ENCODE assay signal across 34 cellular contexts in genomic region chr19:56084835-56085536, GRCh38. TPM values are rescaled to one million over a fixed set of nuclear protein-coding genes. Genes with fewer than 3 reads are reported as not detected.
DNase-seq lines count a peak whose midpoint lies in the region; ATAC-seq and TF ChIP-seq lines count a peak whose summit lies in the region.
"Had no signal": no experiment of that assay in that cellular context is flagged by ENCODE, and none has a peak within 500 bp of the region (broad histone marks: within the 10 kb centered on the region; RNA-seq: fewer than 3 reads in every experiment).

No MANE protein-coding gene starts in this region.

- no peak overlapping the region for H2AFZ ChIP-seq in GM23338
- no peak overlapping the region for H2AFZ ChIP-seq in neural progenitor cell (replicated peaks)

- H3K4me3 ChIP-seq in GM23338: no peak overlapping the region
- H3K4me3 ChIP-seq in neural progenitor cell: no peak overlapping the region
- H3K4me3 ChIP-seq: BLaER1 treated with 17β-estradiol and CSF1 and Interleukin-3, amounts not matched to agents 10 nM and 100 nM; gastroesophageal sphincter; lung; pancreas; right atrium auricular region; SJCRH30; smooth muscle cell; thyroid gland had no signal

- H3K27me3 ChIP-seq in GM23338 (ENCODE audit: insufficient read depth) (no peaks in the 10 kb centered on the region), neural progenitor cell (peaks cover 12% of the 10 kb centered on the region)
- H3K27me3 ChIP-seq: BLaER1 treated with 17β-estradiol and CSF1 and Interleukin-3, amounts not matched to agents 10 nM and 100 nM; gastroesophageal sphincter; pancreas; right atrium auricular region; SJCRH30; thyroid gland had no signal

- H3F3A ChIP-seq in GM23338 (replicated peaks; ENCODE audit: low read depth) (0 out of 2 replicates have a peak, but pooled peaks cover 9% of the 10 kb centered on the region), neural progenitor cell (ENCODE audit: low read depth) (peaks cover 12% of the 10 kb centered on the region)

- H3K36me3 Mint-ChIP-seq in GM23338 (ENCODE audit: low read depth) (peaks cover 11% of the 10 kb centered on the region; the same call in 2 of the 3 replicates), WTC11 (peaks cover 3% of the 10 kb centered on the region; the same call in 1 of the 2 replicates), neural progenitor cell (peaks cover 6% of the 10 kb centered on the region)
- H3K36me3 Mint-ChIP-seq: activated naive CD8-positive, alpha-beta T cell treated with anti-CD3 and anti-CD28 coated beads, Interleukin-2, amount 10 ng/mL, durations not matched to agents 7 days and 5 days had no signal

- peak overlapping the region; percentile 81 for H3K27ac Mint-ChIP-seq in GM23338
- H3K27ac Mint-ChIP-seq in WTC11: peak overlapping the region; percentile 92
- H3K27ac Mint-ChIP-seq in neural progenitor cell: no peak overlapping the region
- H3K27ac Mint-ChIP-seq: activated CD4-positive, alpha-beta T cell treated with anti-CD3 and anti-CD28 coated beads, Interleukin-2, amount 10 ng/mL, durations not matched to agents 24 days and 14 days; activated naive CD8-positive, alpha-beta T cell treated with anti-CD3 and anti-CD28 coated beads, Interleukin-2, amount 10 ng/mL, durations not matched to agents 7 days and 5 days; HFFc6; immature natural killer cell had no signal

- H3K9me3 Mint-ChIP-seq in GM23338 (no peaks in the 10 kb centered on the region), WTC11 (no peaks in the 10 kb centered on the region), neural progenitor cell (no peaks in the 10 kb centered on the region)
- H3K9me3 Mint-ChIP-seq: activated CD4-positive, alpha-beta T cell treated with anti-CD3 and anti-CD28 coated beads, Interleukin-2, amount 10 ng/mL, durations not matched to agents 24 days and 14 days; activated naive CD8-positive, alpha-beta T cell treated with anti-CD3 and anti-CD28 coated beads, Interleukin-2, amount 10 ng/mL, durations not matched to agents 7 days and 5 days; HFFc6; immature natural killer cell; nephron had no signal

- POLR2A ChIA-PET in WTC11 (lab: Charles Lee): interaction anchor here (0.6 to 1.4 kb wide), 3 partner anchors 20 to 200 kb away, joined by 3 to 5 read pairs (median 4); partner anchors contain the start of gene ZNF787

- ATAC-seq in GM23338: no peak
- no peak for ATAC-seq in WTC11
- ATAC-seq in HG03196 (IDR thresholded peaks at IDR 0.05; ENCODE audit: unreplicated experiment): no peak
- ATAC-seq: gastroesophageal sphincter, left cardiac atrium, pancreas had no signal

- DNase-seq in AG08396 (ENCODE audit: low spot score) (peak; percentile 3), GM23338 (ENCODE audit: low spot score) (no peak), WTC11 (ENCODE audit: low spot score) (no peak), neural progenitor cell (ENCODE audit: low spot score) (no peak), D341Med (ENCODE audit: low spot score) (no peak)
- no peak for DNase-seq in stimulated activated CD4-positive, alpha-beta T cell treated with anti-CD3 and anti-CD28 coated beads, Interleukin-4, amount 100 ng/mL, for 24 hours
- DNase-seq: activated CD8-positive, alpha-beta memory T cell treated with anti-CD3 and anti-CD28 coated beads for 24 hours; activated effector memory CD4-positive, alpha-beta T cell treated with anti-CD3 and anti-CD28 coated beads, Interleukin-2, amount 50 U/mL, for 16 hours; activated naive CD8-positive, alpha-beta T cell treated with anti-CD3 and anti-CD28 coated beads, Interleukin-2, amount 10 ng/mL, durations not matched to agents 7 days and 5 days; activated T-cell treated with anti-CD3 and anti-CD28 coated beads for 4 hours; DMS79; HFFc6; hypothalamus; immature natural killer cell; Kasumi-1; left cardiac atrium; NCI-H1436; NCI-H2081; NCI-H345; NCI-H748 treated with DMSO at 0.1 percent for 48 hours; SJCRH30; stimulated activated CD4-positive, alpha-beta T cell treated with anti-CD3 and anti-CD28 coated beads, Interleukin-1b, Interleukin-23, amount 100 ng/mL, for 48 hours; T1000; thyroid gland had no signal

- no peak overlapping the region for H3K4me2 ChIP-seq in GM23338
- no peak overlapping the region for H3K4me2 ChIP-seq in neural progenitor cell
- H3K4me2 ChIP-seq: BLaER1 treated with 17β-estradiol and CSF1 and Interleukin-3, amounts not matched to agents 10 nM and 100 nM; smooth muscle cell had no signal

- TF ChIP-seq CTCF in GM23338 (conservative IDR thresholded peaks at IDR 0.05; ENCODE audit: low read depth in 2 of 2) (no peak), WTC11 (IDR thresholded peaks at IDR 0.05) (no peak), neural progenitor cell (IDR thresholded peaks at IDR 0.05) (no peak)

- H3K9me2 ChIP-seq in GM23338 (ENCODE audit: insufficient read depth): no peaks in the 10 kb centered on the region

- H3K27me3 Mint-ChIP-seq in GM23338 (ENCODE audit: insufficient read depth, low read depth, poor library complexity) (peaks cover 27% of the 10 kb centered on the region), WTC11 (ENCODE audit: low read depth) (peaks cover 8% of the 10 kb centered on the region; the same call in 1 of the 2 replicates), neural progenitor cell (ENCODE audit: insufficient read depth, low read depth) (peaks cover 5% of the 10 kb centered on the region)

- CTCF ChIA-PET in WTC11 (lab: Charles Lee): interaction anchor here (0.8 to 1.9 kb wide), 10 partner anchors 8 to 225 kb away, joined by 3 to 9 read pairs (median 6); partner anchors contain the start of gene ZNF444

- H3K4me1 ChIP-seq in GM23338 (ENCODE audit: insufficient read depth) (peaks cover 15% of the 10 kb centered on the region), neural progenitor cell (peaks cover 8% of the 10 kb centered on the region)

- H3K9ac ChIP-seq in neural progenitor cell: no peak overlapping the region
- H3K9ac ChIP-seq: BLaER1 treated with 17β-estradiol and CSF1 and Interleukin-3, amounts not matched to agents 10 nM and 100 nM had no signal

- H3K4me3 Mint-ChIP-seq in GM23338: no peak overlapping the region
- no peak overlapping the region for H3K4me3 Mint-ChIP-seq in WTC11
- no peak overlapping the region for H3K4me3 Mint-ChIP-seq in neural progenitor cell
- H3K4me3 Mint-ChIP-seq: activated CD4-positive, alpha-beta T cell treated with anti-CD3 and anti-CD28 coated beads, Interleukin-2, amount 10 ng/mL, durations not matched to agents 24 days and 14 days; activated naive CD8-positive, alpha-beta T cell treated with anti-CD3 and anti-CD28 coated beads, Interleukin-2, amount 10 ng/mL, durations not matched to agents 7 days and 5 days; HFFc6; immature natural killer cell; nephron had no signal

- H3K27ac ChIP-seq in GM23338 (ENCODE audit: low read depth): 0 out of 2 replicates have a peak overlapping the region, but pooled peaks have one; percentile 9
- H3K27ac ChIP-seq in neural progenitor cell: peak overlapping the region; percentile 5
- H3K27ac ChIP-seq: BLaER1 treated with 17β-estradiol and CSF1 and Interleukin-3, amounts not matched to agents 10 nM and 100 nM; gastroesophageal sphincter; HL-60; pancreas; right atrium auricular region; SJCRH30; thyroid gland had no signal

- H3K79me2 ChIP-seq in GM23338 (replicated peaks; ENCODE audit: insufficient read depth) (peaks cover 6% of the 10 kb centered on the region; the same call in 1 of the 2 replicates), neural progenitor cell (ENCODE audit: low read depth) (peaks cover 6% of the 10 kb centered on the region)

- H3K9me3 ChIP-seq in neural progenitor cell (ENCODE audit: low read depth): no peaks in the 10 kb centered on the region
- H3K9me3 ChIP-seq: BLaER1 treated with 17β-estradiol and CSF1 and Interleukin-3, amounts not matched to agents 10 nM and 100 nM; gastroesophageal sphincter; pancreas; right atrium auricular region; SJCRH30; thyroid gland had no signal

- H3K4me1 Mint-ChIP-seq in GM23338 (peaks cover 38% of the 10 kb centered on the region), WTC11 (peaks cover 31% of the 10 kb centered on the region), neural progenitor cell (peaks cover 10% of the 10 kb centered on the region)

- H4K20me1 ChIP-seq in GM23338 (replicated peaks; ENCODE audit: insufficient read depth): peaks cover 12% of the 10 kb centered on the region; the same call in 1 of the 2 replicates
- H4K20me1 ChIP-seq in neural progenitor cell (ENCODE audit: low read depth): peaks cover 28% of the 10 kb centered on the region

- H3K36me3 ChIP-seq in GM23338 (ENCODE audit: insufficient read depth) (no peaks in the 10 kb centered on the region), neural progenitor cell (no peaks in the 10 kb centered on the region)

TF ChIP-seq in GM23338, 12 proteins besides CTCF, POLR2A, EP300 and RAD21 (continues in another document):
- TF ChIP-seq EZH2phosphoT487 (IDR thresholded peaks at IDR 0.05; ENCODE audit: unreplicated experiment): no peak
- TF ChIP-seq EZH2 (IDR thresholded peaks at IDR 0.05; ENCODE audit: low read depth, unreplicated experiment): no peak
- no peak for TF ChIP-seq POLR2AphosphoS5 (IDR thresholded peaks at IDR 0.05; ENCODE audit: low read depth)
- no peak for TF ChIP-seq ZNF331 (CRISPR knock-in tag; IDR thresholded peaks at IDR 0.05; ENCODE audit: low read depth)
- TF ChIP-seq STAT1 (IDR thresholded peaks at IDR 0.05; ENCODE audit: unreplicated experiment): no peak
- TF ChIP-seq JUNB (IDR thresholded peaks at IDR 0.05; ENCODE audit: unreplicated experiment): no peak

RNA-seq across cellular contexts. Expression of gene ZNF787, which starts 36.1 kb away (rescaled TPM):
- 35.3 and 44.6 TPM in 2 replicates for total RNA-seq in GM23338 (2014; rRNA removed; shearing (Covaris generic))
- polyA plus RNA-seq in GM23338 (2016; fragmentation: Nextera tagmentation; extraction: Ambion mirVana): 12.5 and 15.9 TPM in 2 replicates
- total RNA-seq in WTC11 (2021) (60.8 to 62.9 TPM (median 62.0 TPM) in 3 replicates), neural progenitor cell (ENCODE audit: low replicate concordance) (2.2 and 30.0 TPM in 2 replicates)

RNA-seq across cellular contexts. Expression of gene ZNF444, which starts 56.1 kb away (rescaled TPM):
- total RNA-seq in GM23338 (2014; rRNA removed; shearing (Covaris generic)): 58.5 and 60.5 TPM in 2 replicates
- 23.6 and 25.1 TPM in 2 replicates for polyA plus RNA-seq in GM23338 (2016; fragmentation: Nextera tagmentation; extraction: Ambion mirVana)
- total RNA-seq in WTC11 (2021) (84.0 to 87.9 TPM (median 87.7 TPM) in 3 replicates), neural progenitor cell (ENCODE audit: low replicate concordance) (7.0 and 51.8 TPM in 2 replicates)
